ENCODE assay signal across 8 cellular contexts in the genomic region with DNA sequence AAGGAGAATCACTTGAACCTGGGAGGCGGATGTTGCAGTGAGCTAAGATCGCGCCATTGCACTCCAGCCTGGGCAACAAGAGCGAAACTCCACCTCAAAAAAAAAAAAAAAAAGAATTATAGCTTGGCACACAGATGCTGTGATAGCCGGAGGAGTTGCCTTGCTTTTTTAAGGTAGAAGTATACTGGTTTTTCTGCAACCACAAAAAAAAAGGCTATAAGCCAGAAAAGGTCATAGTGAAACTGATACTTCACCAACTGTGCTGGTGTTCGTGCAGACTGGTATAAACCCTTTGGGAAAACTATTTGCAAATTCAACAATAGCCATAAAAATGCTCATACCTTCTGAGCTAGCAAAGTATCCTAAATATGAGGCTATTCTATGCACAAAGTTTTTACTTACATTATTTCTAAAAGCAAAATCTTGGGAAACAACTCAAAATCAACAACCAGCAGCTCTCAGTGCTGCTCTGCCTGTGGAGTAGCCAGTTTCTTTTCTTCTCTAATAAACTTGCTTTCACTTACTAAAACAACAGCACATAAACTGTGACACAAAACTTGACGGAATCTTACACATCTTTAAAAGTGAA. TPM values are rescaled to one million over a fixed set of nuclear protein-coding genes. Genes with fewer than 3 reads are reported as not detected.
DNase-seq lines count a peak whose midpoint lies in the region; ATAC-seq, FAIRE-seq and TF ChIP-seq lines count a peak whose summit lies in the region.

No MANE protein-coding gene starts in this region.

- H3K27me3 ChIP-seq in GM12878 (replicated peaks in 1 of 2; ENCODE audit: control insufficient read depth in 2 of 2, insufficient read depth in 2 of 2, low read length in 1 of 2) (no peaks in the 10 kb centered on the region), upper lobe of right lung (no peaks in the 10 kb centered on the region)

- H3K4me2 ChIP-seq in GM12878 (ENCODE audit: control insufficient read depth, insufficient read depth) = peak overlapping the region; percentile 93

- H3K9ac ChIP-seq in GM12878 (ENCODE audit: control insufficient read depth, insufficient read depth, low read length) = 0 out of 2 replicates have a peak overlapping the region, but pooled peaks have one; percentile 34

- peaks cover 83% of the 10 kb centered on the region for H3K79me2 ChIP-seq in GM12878 (ENCODE audit: control insufficient read depth, insufficient read depth, low read length)

- no peak for TF ChIP-seq POLR2A in GM12878 (IDR thresholded peaks at IDR 0.05; ENCODE audit: low read depth, low read length)

- POLR2A ChIA-PET in GM12878 (lab: Charles Lee) (interaction anchor here (0.9 to 3.7 kb wide), 12 partner anchors 10 to 132 kb away, joined by 3 to 15 read pairs (median 4); no protein-coding TSS in a partner anchor), RWPE1 (lab: Yijun Ruan, JAX; ENCODE audit: low non-redundant PET) (interaction anchor here (0.7 kb wide), 1 partner anchor 267 kb away, joined by 4 read pairs; the partner anchor contains the start of gene RNF114)

- DNase-seq in stimulated activated CD4-positive, alpha-beta T cell treated with anti-CD3 and anti-CD28 coated beads, Interleukin-15, amount 100 ng/mL, for 24 hours = peak; percentile 10
- no peak for DNase-seq in stimulated activated CD4-positive, alpha-beta T cell treated with anti-CD3 and anti-CD28 coated beads, Interleukin-4, amount 100 ng/mL, for 4 hours
- peak; percentile 85 for DNase-seq in GM12878 (ENCODE audit: low read depth, low spot score)
- DNase-seq in upper lobe of right lung = no peak
- DNase-seq in ecto neural progenitor cell (ENCODE audit: low spot score) = no peak
- no peak for DNase-seq in RWPE1 (ENCODE audit: low spot score)
- no peak for DNase-seq in ACHN

- ATAC-seq in HG03175 (IDR thresholded peaks at IDR 0.05; ENCODE audit: unreplicated experiment) (peak; percentile 58), GM12878 (peak; percentile 71), upper lobe of right lung (peak; percentile 31)

- no peak for TF ChIP-seq CTCF in GM12878 (IDR thresholded peaks at IDR 0.05 in 2 of 3, conservative IDR thresholded peaks at IDR 0.05 in 1 of 3; ENCODE audit: control insufficient read depth in 2 of 3, extremely low read depth in 1 of 3, insufficient read depth in 1 of 3, low read depth in 3 of 3, low read length in 3 of 3)
- no peak for TF ChIP-seq CTCF in upper lobe of right lung (IDR thresholded peaks at IDR 0.05)
- TF ChIP-seq CTCF in RWPE1 (conservative IDR thresholded peaks at IDR 0.05; ENCODE audit: low read depth) = no peak

- 0% methylated on average over 5 of the region's 7 CpGs for WGBS in GM12878 (ENCODE audit: insufficient coverage, insufficient replicate concordance, low lambda C conversion rate, missing lambda C conversion rate)

- FAIRE-seq in GM12878 (lab: Jason Lieb, UNC) = no peak

- in situ Hi-C loops in GM12878 (cut with MboI) = no loop called here
- in situ Hi-C loops in ACHN (cut with HindIII; ENCODE audit: low pct_ligation_motif_present, low pct_unique_long_range_greater_than_20kb, low sequenced_read_pairs) = loop anchor here (25.0 kb wide), 1 partner anchor 168 kb away; no protein-coding TSS in a partner anchor

- TF ChIP-seq RAD21 in GM12878 (IDR thresholded peaks at IDR 0.05; ENCODE audit: insufficient read depth, low read depth, low read length) = no peak

- no peak overlapping the region for H2AFZ ChIP-seq in GM12878 (ENCODE audit: control insufficient read depth, low read depth, low read length)

- H3K4me1 ChIP-seq in GM12878 (ENCODE audit: control insufficient read depth, insufficient read depth, low read length) = peaks cover 56% of the 10 kb centered on the region
- peaks cover 46% of the 10 kb centered on the region for H3K4me1 ChIP-seq in upper lobe of right lung

- BruUV-seq in GM12878 (replicated peaks; lab: Mats Ljungman, UMichigan) = no TSS peak

- peak overlapping the region; percentile 86 for H3K27ac ChIP-seq in GM12878 (ENCODE audit: control insufficient read depth, insufficient read depth)
- peak overlapping the region; percentile 34 for H3K27ac ChIP-seq in upper lobe of right lung
- no peak overlapping the region for H3K27ac ChIP-seq in RWPE1

- H3K36me3 ChIP-seq in GM12878 (ENCODE audit: control insufficient read depth in 2 of 2, insufficient read depth in 2 of 2, low read length in 1 of 2) (no peaks in the 10 kb centered on the region), upper lobe of right lung (no peaks in the 10 kb centered on the region)

- intact Hi-C loops in GM12878 (cut with micrococcal nuclease; ENCODE audit: unreplicated experiment) (loop anchor here (2.0 kb wide), 2 partner anchors 35 to 49 kb away; no protein-coding TSS in a partner anchor), upper lobe of right lung (cut with DNase I) (no loop called here)

- H3K9me3 ChIP-seq in GM12878 (replicated peaks; ENCODE audit: control insufficient read depth, insufficient read depth, low read length) = no peaks in the 10 kb centered on the region
- H3K9me3 ChIP-seq in upper lobe of right lung = no peaks in the 10 kb centered on the region

- peak; percentile 90 to 94 for TF ChIP-seq EP300 in GM12878 (IDR thresholded peaks at IDR 0.05; ENCODE audit: borderline replicate concordance in 1 of 2, control insufficient read depth in 1 of 2, low read depth in 2 of 2, low read length in 2 of 2)

- CTCF ChIA-PET in GM12878 (lab: Yijun Ruan, JAX) (interaction anchor here (1.0 to 3.6 kb wide), 19 partner anchors 9 to 176 kb away, joined by 3 to 22 read pairs (median 8); partner anchors contain the start of gene SLC9A8), RWPE1 (lab: Yijun Ruan, JAX) (interaction anchor here (0.6 to 0.8 kb wide), 4 partner anchors 128 to 325 kb away, joined by 3 to 4 read pairs (median 3); no protein-coding TSS in a partner anchor)

- H3K4me3 ChIP-seq in GM12878 (peak overlapping the region; percentile 59), upper lobe of right lung (peak overlapping the region; percentile 34)

- no peaks in the 10 kb centered on the region for H4K20me1 ChIP-seq in GM12878 (ENCODE audit: control insufficient read depth, insufficient read depth)

- RAD21 ChIA-PET in GM12878 (lab: Charles Lee; ENCODE audit: unreplicated experiment) = interaction anchor here (0.6 to 6.6 kb wide), 20 partner anchors 8 to 176 kb away, joined by 3 to 53 read pairs (median 10); partner anchors contain the start of gene SLC9A8

- SMC1A ChIA-PET in GM12878 (lab: Charles Lee; ENCODE audit: uncharacterized antibody, unreplicated experiment) = interaction anchor here (1.0 to 8.3 kb wide), 27 partner anchors 9 to 176 kb away, joined by 3 to 110 read pairs (median 9); no protein-coding TSS in a partner anchor

TF ChIP-seq in GM12878, 131 proteins besides CTCF, POLR2A, EP300 and RAD21 (continues in another document):
- TF ChIP-seq MTA3 (IDR thresholded peaks at IDR 0.05; ENCODE audit: borderline replicate concordance, low read length) (peak; percentile 98), RELA (IDR thresholded peaks at IDR 0.05; ENCODE audit: borderline replicate concordance, partially characterized antibody) (no peak), FOS (IDR thresholded peaks at IDR 0.05; ENCODE audit: borderline replicate concordance, extremely low read depth, insufficient read length) (no peak), HCFC1 (IDR thresholded peaks at IDR 0.05; ENCODE audit: low read length) (no peak), BRCA1 (IDR thresholded peaks at IDR 0.05; ENCODE audit: low read depth, low read length) (no peak), RELB (IDR thresholded peaks at IDR 0.05; ENCODE audit: low read depth) (peak; percentile 88), CHD1 (IDR thresholded peaks at IDR 0.05; ENCODE audit: low read depth, low read length) (no peak), IKZF1 (conservative IDR thresholded peaks at IDR 0.05) (peak; percentile 94)

RNA-seq across cellular contexts. Expression of gene B4GALT5, which starts 44.0 kb away (rescaled TPM):
- 50.1 and 53.1 TPM in 2 replicates for total RNA-seq in GM12878 (2013; cell fraction: nucleolus; rRNA removed)
- total RNA-seq in GM12878 (2014; rRNA removed) (11.6 and 12.7 TPM in 2 replicates), GM12878 (2014; rRNA removed; fragmentation: Illumina TruSeq; extraction: Trizol) (25.2 and 25.4 TPM in 2 replicates), GM12878 (2021) (28.3 and 28.7 TPM in 2 replicates), upper lobe of right lung (46.1 TPM)
- 8.9 TPM for polyA plus RNA-seq in GM12878 (2011; ENCODE audit: low read depth)
- polyA plus RNA-seq in GM12878 (2011; rRNA removed) (55.5 and 58.7 TPM in 2 replicates), GM12878 (2014; fragmentation: Illumina TruSeq; extraction: Trizol) (34.9 and 37.4 TPM in 2 replicates), GM12878 (2014; fragmentation: Nextera tagmentation; extraction: Ambion mirVana) (10 to 100 TPM; 10.0 to 15.3 TPM), GM12878 (2014; rRNA removed) (24.6 and 25.5 TPM in 2 replicates), GM12878 (2016; fragmentation: Nextera tagmentation; extraction: Ambion mirVana) (1 to 10 TPM; 2.0 to 2.8 TPM)
- 42.2 and 48.9 TPM in 2 replicates for polyA plus RNA-seq in GM12878 (2011; cell fraction: cytosol; rRNA removed)
- 21.1 and 21.3 TPM in 2 replicates for polyA plus RNA-seq in GM12878 (2011; cell fraction: nucleus; rRNA removed)
- 11.5 and 15.5 TPM in 2 replicates for polyA plus RNA-seq in GM12878 (2012)
- polyA minus RNA-seq in GM12878 (2011; rRNA and poly(A)+ RNA removed) = 54.9 and 59.8 TPM in 2 replicates
- 21.9 and 23.4 TPM in 2 replicates for polyA minus RNA-seq in GM12878 (2011; cell fraction: cytosol; rRNA and poly(A)+ RNA removed)
- polyA minus RNA-seq in GM12878 (2011; cell fraction: nucleus; rRNA and poly(A)+ RNA removed) = 6.4 and 9.8 TPM in 2 replicates

Comparison
In these comparisons a context has a peak if more than half of its experiments do, and no peak if none do; other contexts are left out.
1. DNase-seq: peak in stimulated activated CD4-positive, alpha-beta T cell treated with anti-CD3 and anti-CD28 coated beads, Interleukin-15, amount 100 ng/mL, for 24 hours (single experiment) and GM12878 (single experiment); none in stimulated activated CD4-positive, alpha-beta T cell treated with anti-CD3 and anti-CD28 coated beads, Interleukin-4, amount 100 ng/mL, for 4 hours (0 of 2), upper lobe of right lung (single experiment), ecto neural progenitor cell (single experiment), RWPE1 (single experiment) and ACHN (single experiment).
2. Peak in every context shown above with its lines, with median percentiles within 50 percentile points of each other: ATAC-seq.